Comparison of ENCODE assay signal across 31 cellular contexts in genomic region chr11:116093481-116093880, GRCh38.
"Had no signal": no experiment of that assay in that cellular context is flagged by ENCODE, and none has a peak within 500 bp of the region (broad histone marks: within the 10 kb centered on the region; RNA-seq: fewer than 3 reads in every experiment).

No MANE protein-coding gene starts in this region.

- ATAC-seq: left colon; left lung; lower lobe of right lung; natural killer cell; pancreas; right cardiac atrium; sciatic nerve; stimulated activated naive B cell treated with anti-CD40 and anti-IgM and Interleukin-4, amounts not matched to agents 10 μg/mL and 1 μg/mL and 100 μg/mL, for 72 hours; stimulated activated naive CD8-positive, alpha-beta T cell treated with anti-CD3 and anti-CD28 coated beads, Interleukin-15, Interleukin-2, amounts not matched to agents 100 U/mL and 50 U/mL, for 24 hours had no signal

- H3K4me1 ChIP-seq: left lung, lower lobe of right lung, pancreas, prostate gland, stomach, testis, thyroid gland, transverse colon, upper lobe of left lung, vagina had no signal

- H3K27ac ChIP-seq: left lung, lower lobe of right lung, pancreas, prostate gland, skin epidermis, stomach, testis, thyroid gland, transverse colon, upper lobe of left lung, vagina had no signal

- H3K36me3 ChIP-seq: left lung, lower lobe of right lung, pancreas, prostate gland, stomach, thyroid gland, transverse colon, upper lobe of left lung, vagina had no signal

- H3K27me3 ChIP-seq: left lung, pancreas, testis, thyroid gland, upper lobe of left lung, vagina had no signal

- DNase-seq: hypothalamus; immature natural killer cell; kidney; left colon; left lung; lower lobe of right lung; mammary epithelial cell; mesenchymal stem cell; naive B cell; natural killer cell; nephron progenitor cell; nucleus accumbens; pancreas; posterior cingulate gyrus; retina; right cardiac atrium; stimulated activated CD4-positive, alpha-beta T cell treated with anti-CD3 and anti-CD28 coated beads, Interleukin-12 subunit alpha, Interleukin-12 subunit beta, amount 100 ng/mL, for 4 hours; stimulated activated CD4-positive, alpha-beta T cell treated with anti-CD3 and anti-CD28 coated beads, Interleukin-15, amount 100 ng/mL, for 24 hours; stimulated activated CD4-positive, alpha-beta T cell treated with anti-CD3 and anti-CD28 coated beads, Interleukin-2, amount 100 ng/mL, for 24 hours; stimulated activated CD4-positive, alpha-beta T cell treated with anti-CD3 and anti-CD28 coated beads, Interleukin-4, amount 100 ng/mL, for 1 hour; stimulated activated naive B cell treated with anti-CD40 and anti-IgM and Interleukin-4, amounts not matched to agents 10 μg/mL and 1 μg/mL and 100 μg/mL, for 72 hours; stimulated activated naive CD8-positive, alpha-beta T cell treated with anti-CD3 and anti-CD28 coated beads, Interleukin-15, Interleukin-2, amounts not matched to agents 100 U/mL and 50 U/mL, for 24 hours; stomach; testis; thyroid gland; transverse colon; upper lobe of left lung had no signal

- H3K4me3 ChIP-seq: left lung, lower lobe of right lung, pancreas, prostate gland, skin epidermis, stomach, testis, thyroid gland, transverse colon, upper lobe of left lung, vagina had no signal
